In genomic region chr16:88178896-88179295, GRCh38 we compare ENCODE assay signal across 6 cellular contexts.
A peak's percentile ranks its signal among the peaks of the same experiment; 100 is the strongest.
DNase-seq lines count a peak whose midpoint lies in the region; TF ChIP-seq lines count a peak whose summit lies in the region.
"Not testable (repeated sequence)": the region's sequence is repeated elsewhere in the genome, so short reads cannot be mapped to it uniquely, and the experiment has no call there.

No MANE protein-coding gene starts in this region.

- not testable (repeated sequence) for H3K9me3 ChIP-seq in sigmoid colon, vagina

- not testable (repeated sequence) for H3K9me3 Mint-ChIP-seq in osteocyte (ENCODE audit: unreplicated experiment); type B pancreatic cell

- not testable (repeated sequence) for TF ChIP-seq POLR2A in sigmoid colon (IDR thresholded peaks at IDR 0.05); vagina (IDR thresholded peaks at IDR 0.05)

- H3K4me3 Mint-ChIP-seq in osteocyte (ENCODE audit: unreplicated experiment); type B pancreatic cell: not testable (repeated sequence)

- intact Hi-C loops in sigmoid colon (cut with DNase I); vagina (cut with DNase I): not testable (repeated sequence)

- H3K27me3 Mint-ChIP-seq in osteocyte (ENCODE audit: unreplicated experiment); type B pancreatic cell: not testable (repeated sequence)

- not testable (repeated sequence) for H3K4me1 Mint-ChIP-seq in osteocyte (ENCODE audit: unreplicated experiment); type B pancreatic cell (ENCODE audit: unreplicated experiment)

- TF ChIP-seq CTCF in coronary artery (IDR thresholded peaks at IDR 0.05); osteocyte (IDR thresholded peaks at IDR 0.05); sigmoid colon (IDR thresholded peaks at IDR 0.05); type B pancreatic cell (conservative IDR thresholded peaks at IDR 0.05); vagina (IDR thresholded peaks at IDR 0.05): not testable (repeated sequence)

- H3K4me1 ChIP-seq in sigmoid colon, vagina: not testable (repeated sequence)

- not testable (repeated sequence) for H3K36me3 Mint-ChIP-seq in osteocyte (ENCODE audit: unreplicated experiment); type B pancreatic cell

- not testable (repeated sequence) for H3K4me3 ChIP-seq in coronary artery, sigmoid colon, vagina

- 78 to 81% methylated on average over 15 of the region's 15 CpGs for WGBS in sigmoid colon, 2 donors

- not testable (repeated sequence) for H3K36me3 ChIP-seq in sigmoid colon, vagina

- not testable (repeated sequence) for H3K27me3 ChIP-seq in sigmoid colon, vagina

- not testable (repeated sequence) for H3K27ac ChIP-seq in coronary artery, sigmoid colon, vagina

- DNase-seq in activated effector memory CD4-positive, alpha-beta T cell treated with anti-CD3 and anti-CD28 coated beads, Interleukin-2, amount 50 U/mL, for 16 hours: peak; percentile 6
- DNase-seq in coronary artery (ENCODE audit: low spot score) (peak; percentile 26), osteocyte (ENCODE audit: extremely low spot score, unreplicated experiment) (peak; percentile 71), sigmoid colon (peak; percentile 26), type B pancreatic cell (ENCODE audit: extremely low spot score, unreplicated experiment) (peak; percentile 47), vagina (ENCODE audit: extremely low spot score in 2 of 2) (peak; percentile 22 to 61)

- H3K27ac Mint-ChIP-seq in osteocyte (ENCODE audit: unreplicated experiment); type B pancreatic cell: not testable (repeated sequence)

- not testable (repeated sequence) for TF ChIP-seq EP300 in sigmoid colon (IDR thresholded peaks at IDR 0.05)

Comparison
In these comparisons a context has a peak if more than half of its experiments do, and no peak if none do; other contexts are left out.
1. DNase-seq: peak in every context shown above with its lines; median percentile 71 in osteocyte; 47 in type B pancreatic cell; 42 in vagina; 26 in coronary artery; 26 in sigmoid colon; 6 in activated effector memory CD4-positive, alpha-beta T cell treated with anti-CD3 and anti-CD28 coated beads, Interleukin-2, amount 50 U/mL, for 16 hours.